In genomic region chrX:48475295-48475694, GRCh38 we compare ENCODE assay signal across 8 cellular contexts. TPM values are rescaled to one million over a fixed set of nuclear protein-coding genes. Genes with fewer than 3 reads are reported as not detected.
DNase-seq lines count a peak whose midpoint lies in the region; ATAC-seq, FAIRE-seq and TF ChIP-seq lines count a peak whose summit lies in the region.

No MANE protein-coding gene starts in this region.

- H3K36me3 ChIP-seq in HUES64 (ENCODE audit: insufficient read depth, low read length) = peaks cover 7% of the 10 kb centered on the region; the same call in 1 of the 2 replicates
- peaks cover 28% of the 10 kb centered on the region; the same call in 2 of the 3 replicates for H3K36me3 ChIP-seq in K562 (ENCODE audit: control insufficient read depth, insufficient read depth, low read length)

- no TSS peak for BruUV-seq in K562 (replicated peaks; lab: Mats Ljungman, UMichigan)

- TF ChIP-seq RAD21 in K562 (CRISPR knock-in tag; conservative IDR thresholded peaks at IDR 0.05 in 1 of 2, IDR thresholded peaks at IDR 0.05 in 1 of 2) = no peak

- peak overlapping the region; percentile 88 for H3K4me3 Mint-ChIP-seq in mesothelial cell of epicardium

- H3K4me1 ChIP-seq in HUES64 (ENCODE audit: insufficient read depth, low read length) (peaks cover 21% of the 10 kb centered on the region; the same call in 1 of the 2 replicates), K562 (replicated peaks in 1 of 2; ENCODE audit: control insufficient read depth in 2 of 2, insufficient read depth in 2 of 2, low read length in 2 of 2) (peaks cover 16 to 32% of the 10 kb centered on the region in 2 experiments; a peak in 4 of 5 replicates)

- peaks cover 5% of the 10 kb centered on the region for H3K36me3 Mint-ChIP-seq in mesothelial cell of epicardium

- POLR2A ChIA-PET in AG04450 (lab: Yijun Ruan, JAX) = interaction anchor here (0.7 kb wide), 1 partner anchor 8 kb away, joined by 3 read pairs; no protein-coding TSS in a partner anchor
- POLR2A ChIA-PET in K562 (lab: Yijun Ruan, JAX) = no interaction called here

- no peaks in the 10 kb centered on the region for H3K27me3 Mint-ChIP-seq in mesothelial cell of epicardium (ENCODE audit: low read depth)

- TF ChIP-seq CTCF in AG04450 (IDR thresholded peaks at IDR 0.05; ENCODE audit: low read depth, low read length) = no peak
- TF ChIP-seq CTCF in K562 (IDR thresholded peaks at IDR 0.05 in 2 of 3, conservative IDR thresholded peaks at IDR 0.05 in 1 of 3; ENCODE audit: insufficient read depth in 2 of 3, low read depth in 1 of 3, low read length in 3 of 3) = no peak
- TF ChIP-seq CTCF in mesothelial cell of epicardium (IDR thresholded peaks at IDR 0.05; ENCODE audit: unreplicated experiment) = no peak

- in situ Hi-C loops in K562 (cut with MboI) = loop anchor here (25.0 kb wide), 1 partner anchor 613 kb away; no protein-coding TSS in a partner anchor

- CTCF ChIA-PET in AG04450 (lab: Charles Lee) = interaction anchor here (0.6 kb wide), 1 partner anchor 18 kb away, joined by 3 read pairs; no protein-coding TSS in a partner anchor
- CTCF ChIA-PET in K562 (lab: Yijun Ruan, JAX; ENCODE audit: low intra/inter-chr PET ratio) = no interaction called here

- TF ChIP-seq POLR2A in K562 (conservative IDR thresholded peaks at IDR 0.05) = no peak

- ATAC-seq in K562 (peak; percentile 38), GM21528 (IDR thresholded peaks at IDR 0.05; ENCODE audit: low FRiP score, unreplicated experiment) (no peak), HG03045 (IDR thresholded peaks at IDR 0.05; ENCODE audit: unreplicated experiment) (no peak), esophagus mucosa (no peak)

- H3K79me2 ChIP-seq in K562 (ENCODE audit: control insufficient read depth, insufficient read depth, low read length) = peaks cover 48% of the 10 kb centered on the region

- peak overlapping the region; percentile 80 for H3K27ac Mint-ChIP-seq in mesothelial cell of epicardium

- peak overlapping the region; percentile 81 for H3K4me3 ChIP-seq in AG04450 (ENCODE audit: low read depth, low read length)
- peak overlapping the region; percentile 99 for H3K4me3 ChIP-seq in HUES64 (ENCODE audit: low read length)
- peak overlapping the region; percentile 94 for H3K4me3 ChIP-seq in K562

- intact Hi-C loops in K562 (cut with micrococcal nuclease) = no loop called here

- peak overlapping the region; percentile 90 for H3K9ac ChIP-seq in HUES64 (ENCODE audit: low read depth, low read length)
- peak overlapping the region; percentile 91 to 98 for H3K9ac ChIP-seq in K562 (ENCODE audit: insufficient read depth in 1 of 2, low read depth in 2 of 2, low read length in 2 of 2)

- peaks cover 23% of the 10 kb centered on the region for H3K4me1 Mint-ChIP-seq in mesothelial cell of epicardium

- no peaks in the 10 kb centered on the region for H3K27me3 ChIP-seq in AG04450 (ENCODE audit: control insufficient read depth, insufficient read depth, low read length)
- no peaks in the 10 kb centered on the region for H3K27me3 ChIP-seq in HUES64 (ENCODE audit: insufficient read depth, low read length)
- no peaks in the 10 kb centered on the region for H3K27me3 ChIP-seq in K562 (ENCODE audit: control insufficient read depth in 2 of 2, insufficient read depth in 2 of 2, low read length in 2 of 2)

- DNase-seq in AG04450 (ENCODE audit: low read depth, low spot score) = no peak
- DNase-seq in K562 (ENCODE audit: extremely low read depth in 1 of 4, low spot score in 3 of 4) = peak in 2 of 4 experiments; percentile 32 to 57
- DNase-seq in mesothelial cell of epicardium (ENCODE audit: low spot score in 2 of 2, unreplicated experiment in 2 of 2) = no peak
- DNase-seq in frontal cortex (ENCODE audit: low spot score in 2 of 2) = no peak

- H3K9me3 ChIP-seq in AG04450 (ENCODE audit: control insufficient read depth, insufficient read depth, low read length) (no peaks in the 10 kb centered on the region), HUES64 (ENCODE audit: insufficient read depth, low read depth, low read length) (no peaks in the 10 kb centered on the region), K562 (replicated peaks; ENCODE audit: control insufficient read depth, insufficient read depth, low read depth, low read length) (no peaks in the 10 kb centered on the region)

- H2AFZ ChIP-seq in K562 (ENCODE audit: low read depth, low read length) = peak overlapping the region; percentile 94

- no peak for FAIRE-seq in K562 (lab: Jason Lieb, UNC)
- FAIRE-seq in frontal cortex (lab: Jason Lieb, UNC) = no peak

- peaks cover 4% of the 10 kb centered on the region for H3K9me1 ChIP-seq in K562 (ENCODE audit: control insufficient read depth, insufficient read depth, low read length)

- H3K9me3 Mint-ChIP-seq in mesothelial cell of epicardium = peaks cover 14% of the 10 kb centered on the region

- peak overlapping the region; percentile 77 for H3K27ac ChIP-seq in AG04450 (ENCODE audit: low read depth, low read length)
- H3K27ac ChIP-seq in HUES64 (ENCODE audit: low read depth, low read length) = no peak overlapping the region; the same call in 1 of the 2 replicates
- peak overlapping the region; percentile 85 for H3K27ac ChIP-seq in K562 (ENCODE audit: extremely low read depth, low read depth, low read length)

- peak overlapping the region; percentile 94 for H3K4me2 ChIP-seq in K562 (ENCODE audit: insufficient read depth, low read length)

- TF ChIP-seq EP300 in K562 (IDR thresholded peaks at IDR 0.05; ENCODE audit: low read length) = no peak

- no peaks in the 10 kb centered on the region for H4K20me1 ChIP-seq in K562 (replicated peaks; ENCODE audit: control insufficient read depth, insufficient read depth, low read length)

- WGBS in HUES64 = no CpG with 5 or more reads among the region's 5 CpGs
- WGBS in K562 (ENCODE audit: insufficient coverage, low coverage, missing lambda C conversion rate) = 0% methylated on average over 3 of the region's 5 CpGs

RNA-seq across cellular contexts. Expression of gene FTSJ1, which starts 0.7 kb away (rescaled TPM):
- polyA plus RNA-seq in AG04450 (2011; rRNA removed) = 19.7 and 26.3 TPM in 2 replicates
- polyA minus RNA-seq in AG04450 (2011; rRNA and poly(A)+ RNA removed) = 18.3 and 19.3 TPM in 2 replicates
- polyA plus RNA-seq in HUES64 (2013, experiment 1 of 2) = 40.3 TPM
- polyA plus RNA-seq in HUES64 (2013, experiment 2 of 2) = 41.1 TPM
- total RNA-seq in K562 (2011; cell fraction: chromatin; rRNA removed; ENCODE audit: low replicate concordance) = 42.8 and 61.0 TPM in 2 replicates
- total RNA-seq in K562 (2011; cell fraction: nucleolus; rRNA removed) = 58.9 and 60.7 TPM in 2 replicates
- total RNA-seq in K562 (2011; cell fraction: nucleoplasm; rRNA removed) = 41.1 and 41.9 TPM in 2 replicates
- 87.2 and 121 TPM in 2 replicates for total RNA-seq in K562 (2014; rRNA removed)
- total RNA-seq in K562 (2014; rRNA removed; fragmentation: Illumina TruSeq; extraction: Trizol) = 54.7 and 60.1 TPM in 2 replicates
- total RNA-seq in K562 (2015; rRNA removed; fragmentation: Illumina TruSeq; extraction: Trizol) = 72.9 and 75.2 TPM in 2 replicates
- 85.0 and 87.3 TPM in 2 replicates for total RNA-seq in K562 (2021)
- 51.4 and 53.1 TPM in 2 replicates for polyA plus RNA-seq in K562 (2011; rRNA removed)
- polyA plus RNA-seq in K562 (2011; cell fraction: cytosol; rRNA removed) = 61.7 and 125 TPM in 2 replicates
- 119 and 153 TPM in 2 replicates for polyA plus RNA-seq in K562 (2011; cell fraction: nucleus; rRNA removed)
- 64.0 and 71.6 TPM in 2 replicates for polyA plus RNA-seq in K562 (2012)
- polyA plus RNA-seq in K562 (2014; fragmentation: Illumina TruSeq; extraction: Trizol) = 95.6 and 109 TPM in 2 replicates
- 10 to 100 TPM; 12.2 to 17.4 TPM for polyA plus RNA-seq in K562 (2014; fragmentation: Nextera tagmentation; extraction: Ambion mirVana)
- 71.6 and 86.8 TPM in 2 replicates for polyA plus RNA-seq in K562 (2014; rRNA removed)
- 18.1 and 25.3 TPM in 2 replicates for polyA minus RNA-seq in K562 (2011; rRNA and poly(A)+ RNA removed)
- polyA minus RNA-seq in K562 (2011; cell fraction: cytosol; rRNA and poly(A)+ RNA removed) = 28.1 and 30.3 TPM in 2 replicates
- 33.3 and 33.4 TPM in 2 replicates for polyA minus RNA-seq in K562 (2011; cell fraction: nucleus; rRNA and poly(A)+ RNA removed)
- 37.5 to 42.2 TPM (median 42.1 TPM) in 3 replicates for total RNA-seq in mesothelial cell of epicardium
- 36.3 TPM for total RNA-seq in frontal cortex
- 33.8 TPM for total RNA-seq in esophagus mucosa

RNA-seq across cellular contexts. Expression of gene SLC38A5, which starts 5.2 kb away (rescaled TPM):
- polyA plus RNA-seq in AG04450 (2011; rRNA removed) = 19.1 and 22.3 TPM in 2 replicates
- 33.1 and 44.6 TPM in 2 replicates for polyA minus RNA-seq in AG04450 (2011; rRNA and poly(A)+ RNA removed)
- 36.1 TPM for polyA plus RNA-seq in HUES64 (2013, experiment 1 of 2)
- polyA plus RNA-seq in HUES64 (2013, experiment 2 of 2) = 24.5 TPM
- 149 and 408 TPM in 2 replicates for total RNA-seq in K562 (2011; cell fraction: chromatin; rRNA removed; ENCODE audit: low replicate concordance)
- total RNA-seq in K562 (2011; cell fraction: nucleolus; rRNA removed) = 510 and 535 TPM in 2 replicates
- 308 and 339 TPM in 2 replicates for total RNA-seq in K562 (2011; cell fraction: nucleoplasm; rRNA removed)
- 142 and 201 TPM in 2 replicates for total RNA-seq in K562 (2014; rRNA removed)
- 72.6 and 88.6 TPM in 2 replicates for total RNA-seq in K562 (2014; rRNA removed; fragmentation: Illumina TruSeq; extraction: Trizol)
- total RNA-seq in K562 (2015; rRNA removed; fragmentation: Illumina TruSeq; extraction: Trizol) = 128 and 129 TPM in 2 replicates
- total RNA-seq in K562 (2021) = 213 and 228 TPM in 2 replicates
- polyA plus RNA-seq in K562 (2011; rRNA removed) = 163 and 193 TPM in 2 replicates
- 284 and 627 TPM in 2 replicates for polyA plus RNA-seq in K562 (2011; cell fraction: cytosol; rRNA removed)
- 364 and 581 TPM in 2 replicates for polyA plus RNA-seq in K562 (2011; cell fraction: nucleus; rRNA removed)
- 62.8 and 197 TPM in 2 replicates for polyA plus RNA-seq in K562 (2012)
- polyA plus RNA-seq in K562 (2014; fragmentation: Illumina TruSeq; extraction: Trizol) = 204 and 238 TPM in 2 replicates
- 10 to 100 TPM in 1 of 2 experiments, 1 to 10 TPM in 1; 9.3 to 31.2 TPM for polyA plus RNA-seq in K562 (2014; fragmentation: Nextera tagmentation; extraction: Ambion mirVana)
- polyA plus RNA-seq in K562 (2014; rRNA removed) = 199 and 251 TPM in 2 replicates
- 113 and 240 TPM in 2 replicates for polyA minus RNA-seq in K562 (2011; rRNA and poly(A)+ RNA removed)
- polyA minus RNA-seq in K562 (2011; cell fraction: cytosol; rRNA and poly(A)+ RNA removed) = 150 and 177 TPM in 2 replicates
- 42.9 and 49.0 TPM in 2 replicates for polyA minus RNA-seq in K562 (2011; cell fraction: nucleus; rRNA and poly(A)+ RNA removed)
- total RNA-seq in mesothelial cell of epicardium = 9.0 to 10.1 TPM (median 9.6 TPM) in 3 replicates
- 25.3 TPM for total RNA-seq in frontal cortex
- total RNA-seq in esophagus mucosa = 13.6 TPM

RNA-seq across cellular contexts. Expression of gene PORCN, which starts 33.5 kb away (rescaled TPM):
- polyA plus RNA-seq in AG04450 (2011; rRNA removed) = 8.4 and 11.6 TPM in 2 replicates
- 9.0 and 10.5 TPM in 2 replicates for polyA minus RNA-seq in AG04450 (2011; rRNA and poly(A)+ RNA removed)
- 10.4 TPM for polyA plus RNA-seq in HUES64 (2013, experiment 1 of 2)
- polyA plus RNA-seq in HUES64 (2013, experiment 2 of 2) = 11.5 TPM
- 9.4 and 19.6 TPM in 2 replicates for total RNA-seq in K562 (2011; cell fraction: chromatin; rRNA removed; ENCODE audit: low replicate concordance)
- 9.3 and 10.8 TPM in 2 replicates for total RNA-seq in K562 (2011; cell fraction: nucleolus; rRNA removed)
- 15.0 and 18.6 TPM in 2 replicates for total RNA-seq in K562 (2011; cell fraction: nucleoplasm; rRNA removed)
- 2.8 and 4.0 TPM in 2 replicates for total RNA-seq in K562 (2014; rRNA removed)
- 1.9 and 2.0 TPM in 2 replicates for total RNA-seq in K562 (2014; rRNA removed; fragmentation: Illumina TruSeq; extraction: Trizol)
- 2.4 and 3.2 TPM in 2 replicates for total RNA-seq in K562 (2015; rRNA removed; fragmentation: Illumina TruSeq; extraction: Trizol)
- total RNA-seq in K562 (2021) = 4.4 and 4.7 TPM in 2 replicates
- 3.7 and 6.9 TPM in 2 replicates for polyA plus RNA-seq in K562 (2011; rRNA removed)
- 7.0 and 12.1 TPM in 2 replicates for polyA plus RNA-seq in K562 (2011; cell fraction: cytosol; rRNA removed)
- polyA plus RNA-seq in K562 (2011; cell fraction: nucleus; rRNA removed) = 18.5 and 23.1 TPM in 2 replicates
- polyA plus RNA-seq in K562 (2012) = 5.0 and 7.8 TPM in 2 replicates
- polyA plus RNA-seq in K562 (2014; fragmentation: Illumina TruSeq; extraction: Trizol) = 4.5 and 4.8 TPM in 2 replicates
- polyA plus RNA-seq in K562 (2014; fragmentation: Nextera tagmentation; extraction: Ambion mirVana) = under 1 TPM; 0.34 to 0.62 TPM
- polyA plus RNA-seq in K562 (2014; rRNA removed) = 5.1 TPM in 2 replicates
- polyA minus RNA-seq in K562 (2011; rRNA and poly(A)+ RNA removed) = 2.0 and 2.5 TPM in 2 replicates
- polyA minus RNA-seq in K562 (2011; cell fraction: cytosol; rRNA and poly(A)+ RNA removed) = 4.1 and 8.1 TPM in 2 replicates
- 4.7 and 5.3 TPM in 2 replicates for polyA minus RNA-seq in K562 (2011; cell fraction: nucleus; rRNA and poly(A)+ RNA removed)
- total RNA-seq in mesothelial cell of epicardium = 9.7 to 11.0 TPM (median 10.1 TPM) in 3 replicates
- total RNA-seq in frontal cortex = 7.3 TPM
- total RNA-seq in esophagus mucosa = 10.3 TPM

RNA-seq across cellular contexts. Expression of gene EBP, which starts 46.3 kb away (rescaled TPM):
- 19.8 and 23.8 TPM in 2 replicates for polyA plus RNA-seq in AG04450 (2011; rRNA removed)
- 35.1 and 41.7 TPM in 2 replicates for polyA minus RNA-seq in AG04450 (2011; rRNA and poly(A)+ RNA removed)
- 174 TPM for polyA plus RNA-seq in HUES64 (2013, experiment 1 of 2)
- 175 TPM for polyA plus RNA-seq in HUES64 (2013, experiment 2 of 2)
- 184 and 489 TPM in 2 replicates for total RNA-seq in K562 (2011; cell fraction: chromatin; rRNA removed; ENCODE audit: low replicate concordance)
- 634 and 715 TPM in 2 replicates for total RNA-seq in K562 (2011; cell fraction: nucleolus; rRNA removed)
- 475 and 527 TPM in 2 replicates for total RNA-seq in K562 (2011; cell fraction: nucleoplasm; rRNA removed)
- 244 and 267 TPM in 2 replicates for total RNA-seq in K562 (2014; rRNA removed)
- total RNA-seq in K562 (2014; rRNA removed; fragmentation: Illumina TruSeq; extraction: Trizol) = 242 and 313 TPM in 2 replicates
- 219 and 244 TPM in 2 replicates for total RNA-seq in K562 (2015; rRNA removed; fragmentation: Illumina TruSeq; extraction: Trizol)
- 264 and 278 TPM in 2 replicates for total RNA-seq in K562 (2021)
- polyA plus RNA-seq in K562 (2011; rRNA removed) = 228 and 411 TPM in 2 replicates
- polyA plus RNA-seq in K562 (2011; cell fraction: cytosol; rRNA removed) = 623 and 681 TPM in 2 replicates
- 365 and 432 TPM in 2 replicates for polyA plus RNA-seq in K562 (2011; cell fraction: nucleus; rRNA removed)
- polyA plus RNA-seq in K562 (2012) = 242 and 270 TPM in 2 replicates
- polyA plus RNA-seq in K562 (2014; fragmentation: Illumina TruSeq; extraction: Trizol) = 274 and 307 TPM in 2 replicates
- polyA plus RNA-seq in K562 (2014; fragmentation: Nextera tagmentation; extraction: Ambion mirVana) = 100 to 1,000 TPM; 569 to 987 TPM
- polyA plus RNA-seq in K562 (2014; rRNA removed) = 238 and 281 TPM in 2 replicates
- polyA minus RNA-seq in K562 (2011; rRNA and poly(A)+ RNA removed) = 291 and 319 TPM in 2 replicates
- polyA minus RNA-seq in K562 (2011; cell fraction: cytosol; rRNA and poly(A)+ RNA removed) = 198 and 240 TPM in 2 replicates
- 35.1 and 73.1 TPM in 2 replicates for polyA minus RNA-seq in K562 (2011; cell fraction: nucleus; rRNA and poly(A)+ RNA removed)
- total RNA-seq in mesothelial cell of epicardium = 48.9 to 52.2 TPM (median 50.2 TPM) in 3 replicates
- 53.4 TPM for total RNA-seq in frontal cortex
- 221 TPM for total RNA-seq in esophagus mucosa
